In genomic region chr19:45469835-45470146, GRCh38 we compare ENCODE assay signal across 8 cellular contexts. TPM values are rescaled to one million over a fixed set of nuclear protein-coding genes. Genes with fewer than 3 reads are reported as not detected.
A peak's percentile ranks its signal among the peaks of the same experiment; 100 is the strongest.
DNase-seq lines count a peak whose midpoint lies in the region; ATAC-seq and TF ChIP-seq lines count a peak whose summit lies in the region.

No MANE protein-coding gene starts in this region.

- WGBS in spleen, 5 donors, result 1 to 2% (median 1%) methylated on average over 9 to 14 of the region's 14 CpGs

- H3K9me3 Mint-ChIP-seq in activated naive CD8-positive, alpha-beta T cell treated with anti-CD3 and anti-CD28 coated beads, Interleukin-2, amount 10 ng/mL, durations not matched to agents 7 days and 5 days, result no peaks in the 10 kb centered on the region

- intact Hi-C loops in spleen (cut with DNase I; ENCODE audit: low total_unique reads), result no loop called here

- peak overlapping the region; percentile 66 for H3K4me3 ChIP-seq in iPS-11a (ENCODE audit: low read depth, low read length)
- H3K4me3 ChIP-seq in spleen, result peak overlapping the region; percentile 57 to 81 (median 66)

- TF ChIP-seq POLR2A in spleen (IDR thresholded peaks at IDR 0.05), result peak in 1 of 3 donors; percentile 10

- peaks cover 17% of the 10 kb centered on the region for H3K4me1 Mint-ChIP-seq in activated naive CD8-positive, alpha-beta T cell treated with anti-CD3 and anti-CD28 coated beads, Interleukin-2, amount 10 ng/mL, durations not matched to agents 7 days and 5 days

- H3K27me3 ChIP-seq in spleen (replicated peaks in 1 of 7), result peaks cover 0 to 65% (median 16%) of the 10 kb centered on the region in 7 donors

- H3K4me3 Mint-ChIP-seq in activated naive CD8-positive, alpha-beta T cell treated with anti-CD3 and anti-CD28 coated beads, Interleukin-2, amount 10 ng/mL, durations not matched to agents 7 days and 5 days, result peak overlapping the region; percentile 93

- peaks cover 24 to 67% (median 47%) of the 10 kb centered on the region in 6 donors for H3K4me1 ChIP-seq in spleen

- H3K36me3 ChIP-seq in spleen, result no peaks in the 10 kb centered on the region

- no peak for TF ChIP-seq CTCF in spleen (IDR thresholded peaks at IDR 0.05 in 8 of 11, conservative IDR thresholded peaks at IDR 0.05 in 3 of 11)

- no peaks in the 10 kb centered on the region for H3K36me3 Mint-ChIP-seq in activated naive CD8-positive, alpha-beta T cell treated with anti-CD3 and anti-CD28 coated beads, Interleukin-2, amount 10 ng/mL, durations not matched to agents 7 days and 5 days

- peak overlapping the region; percentile 97 for H3K27ac Mint-ChIP-seq in activated naive CD8-positive, alpha-beta T cell treated with anti-CD3 and anti-CD28 coated beads, Interleukin-2, amount 10 ng/mL, durations not matched to agents 7 days and 5 days

- POLR2A ChIA-PET in activated naive CD8-positive, alpha-beta T cell treated with anti-CD3 and anti-CD28 coated beads, Interleukin-2, amount 10 ng/mL, durations not matched to agents 7 days and 5 days (lab: Charles Lee), result interaction anchor here (0.9 to 4.8 kb wide), 19 partner anchors 8 to 176 kb away, joined by 3 to 60 read pairs (median 4); no protein-coding TSS in a partner anchor

- peak; percentile 28 for ATAC-seq in activated naive CD8-positive, alpha-beta T cell treated with anti-CD3 and anti-CD28 coated beads, Interleukin-2, amount 10 ng/mL, durations not matched to agents 7 days and 5 days (ENCODE audit: low read depth)

- peak; percentile 83 for DNase-seq in stimulated activated CD4-positive, alpha-beta T cell treated with anti-CD3 and anti-CD28 coated beads, Interleukin-15, amount 100 ng/mL, for 24 hours
- no peak for DNase-seq in stimulated activated CD4-positive, alpha-beta T cell treated with anti-CD3 and anti-CD28 coated beads, Interleukin-4, amount 100 ng/mL, for 24 hours
- DNase-seq in NCI-H1105 treated with DMSO at 0.1 percent for 48 hours (lab: John Stamatoyannopoulos, UW) (peak; percentile 81), spleen (no peak), NCI-H128 (lab: John Stamatoyannopoulos, UW; ENCODE audit: unreplicated experiment) (no peak)
- DNase-seq in activated naive CD8-positive, alpha-beta T cell treated with anti-CD3 and anti-CD28 coated beads, Interleukin-2, amount 10 ng/mL, durations not matched to agents 7 days and 5 days, result no peak
- no peak for DNase-seq in activated CD4-positive, CD25-positive, alpha-beta regulatory T cell treated with anti-CD3 and anti-CD28 coated beads, Interleukin-2, amount 50 U/mL, for 72 hours

- H3K9me3 ChIP-seq in spleen, result no peaks in the 10 kb centered on the region

- peak overlapping the region; percentile 83 to 98 (median 93) for H3K27ac ChIP-seq in spleen

- H3K27me3 Mint-ChIP-seq in activated naive CD8-positive, alpha-beta T cell treated with anti-CD3 and anti-CD28 coated beads, Interleukin-2, amount 10 ng/mL, durations not matched to agents 7 days and 5 days, result peaks cover 41% of the 10 kb centered on the region

RNA-seq across cellular contexts. Expression of gene FOSB, which starts 2.0 kb away (rescaled TPM):
- total RNA-seq in activated naive CD8-positive, alpha-beta T cell treated with anti-CD3 and anti-CD28 coated beads, Interleukin-2, amount 10 ng/mL, durations not matched to agents 7 days and 5 days, result 10 to 100 TPM; 68.7 to 69.4 TPM
- total RNA-seq in spleen, result 10 to 100 TPM in 2 of 7 donors, 1 to 10 TPM in 4, under 1 TPM in 1; 0.92 to 41.7 (median 1.6) TPM
- polyA plus RNA-seq in spleen, result 1 to 10 TPM in 2 of 3 donors, under 1 TPM in 1; 0.42 to 2.2 (median 1.3) TPM

RNA-seq across cellular contexts. Expression of gene RTN2, which starts 27.1 kb away (rescaled TPM):
- 1 to 10 TPM; 3.0 to 3.3 TPM for total RNA-seq in activated naive CD8-positive, alpha-beta T cell treated with anti-CD3 and anti-CD28 coated beads, Interleukin-2, amount 10 ng/mL, durations not matched to agents 7 days and 5 days
- total RNA-seq in spleen, result 10 to 100 TPM in 6 of 7 donors, 1 to 10 TPM in 1; 9.2 to 22.6 (median 15.1) TPM
- polyA plus RNA-seq in spleen, result 1 to 10 TPM; 4.9 to 7.9 (median 7.6) TPM

RNA-seq across cellular contexts. Expression of gene PPM1N, which starts 28.5 kb away (rescaled TPM):
- total RNA-seq in activated naive CD8-positive, alpha-beta T cell treated with anti-CD3 and anti-CD28 coated beads, Interleukin-2, amount 10 ng/mL, durations not matched to agents 7 days and 5 days, result 1 to 10 TPM; 5.8 to 6.1 TPM
- 10 to 100 TPM in 2 of 7 donors, 1 to 10 TPM in 5; 6.3 to 21.4 (median 9.6) TPM for total RNA-seq in spleen
- polyA plus RNA-seq in spleen, result 10 to 100 TPM in 2 of 3 donors, 1 to 10 TPM in 1; 9.5 to 13.4 (median 10.7) TPM

RNA-seq across cellular contexts. Expression of gene VASP, which starts 37.5 kb away (rescaled TPM):
- 100 to 1,000 TPM; 166 to 180 TPM for total RNA-seq in activated naive CD8-positive, alpha-beta T cell treated with anti-CD3 and anti-CD28 coated beads, Interleukin-2, amount 10 ng/mL, durations not matched to agents 7 days and 5 days
- total RNA-seq in spleen, result 100 to 1,000 TPM; 146 to 386 (median 221) TPM
- 100 to 1,000 TPM; 154 to 210 (median 161) TPM for polyA plus RNA-seq in spleen

RNA-seq across cellular contexts. Expression of gene ERCC1, which starts 46.1 kb away (rescaled TPM):
- total RNA-seq in activated naive CD8-positive, alpha-beta T cell treated with anti-CD3 and anti-CD28 coated beads, Interleukin-2, amount 10 ng/mL, durations not matched to agents 7 days and 5 days, result 10 to 100 TPM; 63.1 to 63.3 TPM
- total RNA-seq in spleen, result 10 to 100 TPM; 47.3 to 69.4 (median 59.7) TPM
- polyA plus RNA-seq in spleen, result 10 to 100 TPM; 45.3 to 54.6 (median 50.0) TPM

Comparison
In these comparisons a context has a peak if more than half of its experiments do, and no peak if none do; other contexts are left out.
1. DNase-seq: peak in stimulated activated CD4-positive, alpha-beta T cell treated with anti-CD3 and anti-CD28 coated beads, Interleukin-15, amount 100 ng/mL, for 24 hours (single experiment) and NCI-H1105 treated with DMSO at 0.1 percent for 48 hours (single experiment); none in stimulated activated CD4-positive, alpha-beta T cell treated with anti-CD3 and anti-CD28 coated beads, Interleukin-4, amount 100 ng/mL, for 24 hours (single experiment), activated naive CD8-positive, alpha-beta T cell treated with anti-CD3 and anti-CD28 coated beads, Interleukin-2, amount 10 ng/mL, durations not matched to agents 7 days and 5 days (single experiment), spleen (single experiment), NCI-H128 (single experiment) and activated CD4-positive, CD25-positive, alpha-beta regulatory T cell treated with anti-CD3 and anti-CD28 coated beads, Interleukin-2, amount 50 U/mL, for 72 hours (single experiment).